Comparison of ENCODE assay signal across 25 cellular contexts in genomic region chrX:66634272-66634671, GRCh38. TPM values are rescaled to one million over a fixed set of nuclear protein-coding genes. Genes with fewer than 3 reads are reported as not detected.
DNase-seq lines count a peak whose midpoint lies in the region; ATAC-seq and TF ChIP-seq lines count a peak whose summit lies in the region.
"Had no signal": no experiment of that assay in that cellular context is flagged by ENCODE, and none has a peak within 500 bp of the region (broad histone marks: within the 10 kb centered on the region; RNA-seq: fewer than 3 reads in every experiment).

No MANE protein-coding gene starts in this region.

- H3K4me2 ChIP-seq in smooth muscle cell (peak overlapping the region; percentile 48), hepatocyte (no peak overlapping the region)
- H3K4me2 ChIP-seq: GM23338 had no signal

- peak overlapping the region; percentile 39 for H3K4me3 ChIP-seq in adipocyte (ENCODE audit: low read length)
- no peak overlapping the region for H3K4me3 ChIP-seq in fibroblast of mammary gland (ENCODE audit: control insufficient read depth, low read depth, low read length)
- H3K4me3 ChIP-seq in smooth muscle cell = no peak overlapping the region
- H3K4me3 ChIP-seq in hepatocyte = no peak overlapping the region
- H3K4me3 ChIP-seq: adrenal gland, cardiac muscle cell, GM23338, heart right ventricle, suprapubic skin had no signal

- peaks cover 30% of the 10 kb centered on the region for H3K4me1 ChIP-seq in adipocyte (ENCODE audit: control insufficient read depth, insufficient read depth, low read length)
- H3K4me1 ChIP-seq in smooth muscle cell (ENCODE audit: low read depth) = no peaks in the 10 kb centered on the region
- no peaks in the 10 kb centered on the region for H3K4me1 ChIP-seq in hepatocyte (ENCODE audit: insufficient read depth)
- H3K4me1 ChIP-seq: adrenal gland, suprapubic skin had no signal

- H3K27me3 ChIP-seq in adipocyte (replicated peaks; ENCODE audit: control insufficient read depth, insufficient read depth, low read length) = no peaks in the 10 kb centered on the region
- H3K27me3 ChIP-seq in smooth muscle cell (ENCODE audit: low read depth) = no peaks in the 10 kb centered on the region
- no peaks in the 10 kb centered on the region for H3K27me3 ChIP-seq in hepatocyte
- H3K27me3 ChIP-seq: adrenal gland, cardiac muscle cell, heart right ventricle, suprapubic skin had no signal

- H3K9ac ChIP-seq in adipocyte (ENCODE audit: low read length) (peak overlapping the region; percentile 42), smooth muscle cell (ENCODE audit: low read depth) (no peak overlapping the region)

- no peak for ATAC-seq in HG03139 (IDR thresholded peaks at IDR 0.05; ENCODE audit: unreplicated experiment)
- ATAC-seq: GM23338; heart right ventricle; stimulated activated memory B cell treated with anti-CD40 and anti-IgM and Interleukin-4, amounts not matched to agents 10 μg/mL and 1 μg/mL and 100 μg/mL, for 72 hours had no signal

- H2AFZ ChIP-seq in smooth muscle cell (ENCODE audit: low read depth) (no peak overlapping the region), hepatocyte (no peak overlapping the region)
- H2AFZ ChIP-seq: GM23338 had no signal

- H3K79me2 ChIP-seq in smooth muscle cell (ENCODE audit: low read depth) (peaks cover 29% of the 10 kb centered on the region), hepatocyte (peaks cover 24% of the 10 kb centered on the region)

- no peaks in the 10 kb centered on the region for H3K9me2 ChIP-seq in hepatocyte (replicated peaks; ENCODE audit: insufficient read depth)

- H3K27ac ChIP-seq in smooth muscle cell (ENCODE audit: low read depth) (peak overlapping the region; percentile 64), hepatocyte (no peak overlapping the region)
- H3K27ac ChIP-seq: adrenal gland, cardiac muscle cell, heart right ventricle, suprapubic skin had no signal

- DNase-seq in GM04503 (ENCODE audit: low read depth) (peak; percentile 28), adipocyte (ENCODE audit: low read depth) (peak; percentile 44), fibroblast of mammary gland (ENCODE audit: low read depth) (peak; percentile 78), smooth muscle cell (lab: John Stamatoyannopoulos, UW; ENCODE audit: unreplicated experiment) (no peak), hepatocyte (ENCODE audit: low spot score) (no peak), HK-2 (ENCODE audit: unreplicated experiment) (no peak)
- no peak for DNase-seq in stimulated activated CD4-positive, alpha-beta T cell treated with anti-CD3 and anti-CD28 coated beads, Interleukin-4, amount 100 ng/mL, for 24 hours
- DNase-seq: activated CD4-positive, alpha-beta T cell treated with anti-CD3 and anti-CD28 coated beads for 4 hours; activated CD8-positive, alpha-beta memory T cell treated with anti-CD3 and anti-CD28 coated beads for 24 hours; activated naive CD4-positive, alpha-beta T cell; activated T-cell treated with anti-CD3 and anti-CD28 coated beads, Interleukin-2, amount 50 U/mL, for 1 hour; adrenal gland; CD4-positive, CD25-positive, alpha-beta regulatory T cell; heart right ventricle; mesendoderm; naive B cell; NCI-H1694 treated with DMSO at 0.1 percent for 48 hours; NCI-H526 treated with DMSO at 0.1 percent for 48 hours; RPMI8226; stimulated activated CD4-positive, alpha-beta T cell treated with anti-CD3 and anti-CD28 coated beads, Interleukin-2, amount 100 ng/mL, for 48 hours had no signal

- TF ChIP-seq CTCF in fibroblast of mammary gland (conservative IDR thresholded peaks at IDR 0.05; ENCODE audit: control insufficient read depth, insufficient read depth, low read depth, low read length) (no peak), smooth muscle cell (IDR thresholded peaks at IDR 0.05; ENCODE audit: borderline replicate concordance, insufficient read depth, poor library complexity, severe bottlenecking) (no peak), hepatocyte (IDR thresholded peaks at IDR 0.05; ENCODE audit: poor library complexity) (no peak)

- H3F3A ChIP-seq in smooth muscle cell (ENCODE audit: low read depth) = no peaks in the 10 kb centered on the region

- H4K20me1 ChIP-seq in smooth muscle cell (ENCODE audit: low read depth) = peaks cover 44% of the 10 kb centered on the region
- no peaks in the 10 kb centered on the region for H4K20me1 ChIP-seq in hepatocyte (ENCODE audit: insufficient read depth, poor library complexity, severe bottlenecking)

- H3K36me3 ChIP-seq in adipocyte (ENCODE audit: control insufficient read depth, insufficient read depth, low read length, severe bottlenecking) (no peaks in the 10 kb centered on the region), smooth muscle cell (ENCODE audit: low read depth) (no peaks in the 10 kb centered on the region), hepatocyte (replicated peaks; ENCODE audit: insufficient read depth, low read depth) (no peaks in the 10 kb centered on the region)
- H3K36me3 ChIP-seq: adrenal gland, cardiac muscle cell, heart right ventricle, suprapubic skin had no signal

- H3K9me3 ChIP-seq in adipocyte (ENCODE audit: control insufficient read depth, low read length) = no peaks in the 10 kb centered on the region
- H3K9me3 ChIP-seq in smooth muscle cell (replicated peaks; ENCODE audit: low read depth) = peaks cover 3% of the 10 kb centered on the region
- no peaks in the 10 kb centered on the region for H3K9me3 ChIP-seq in hepatocyte (ENCODE audit: low read depth)
- H3K9me3 ChIP-seq: adrenal gland, suprapubic skin had no signal

RNA-seq across cellular contexts. Expression of gene EDA2R, which starts 4.6 kb away (rescaled TPM):
- 7.6 and 12.7 TPM in 2 replicates for total RNA-seq in smooth muscle cell
- polyA plus RNA-seq in smooth muscle cell = 4.3 and 6.2 TPM in 2 replicates
- total RNA-seq in hepatocyte = 4.8 and 6.7 TPM in 2 replicates
- polyA plus RNA-seq in hepatocyte = 2.3 and 5.5 TPM in 2 replicates
- total RNA-seq: CD4-positive, CD25-positive, alpha-beta regulatory T cell had no signal
- polyA plus RNA-seq: CD4-positive, CD25-positive, alpha-beta regulatory T cell had no signal

Comparison
In these comparisons a context has a peak if more than half of its experiments do, and no peak if none do; other contexts are left out.
1. DNase-seq: peak in GM04503 (single experiment), adipocyte (single experiment) and fibroblast of mammary gland (single experiment); none in smooth muscle cell (single experiment), hepatocyte (single experiment), HK-2 (single experiment) and stimulated activated CD4-positive, alpha-beta T cell treated with anti-CD3 and anti-CD28 coated beads, Interleukin-4, amount 100 ng/mL, for 24 hours (single experiment).